Comparison of ENCODE assay signal across 8 cellular contexts in genomic region chr4:6908397-6909112, GRCh38. TPM values are rescaled to one million over a fixed set of nuclear protein-coding genes. Genes with fewer than 3 reads are reported as not detected.
A peak's percentile ranks its signal among the peaks of the same experiment; 100 is the strongest.
DNase-seq lines count a peak whose midpoint lies in the region; ATAC-seq, FAIRE-seq and TF ChIP-seq lines count a peak whose summit lies in the region.

No MANE protein-coding gene starts in this region.

- H3K79me2 ChIP-seq in mesendoderm (ENCODE audit: control insufficient read depth, insufficient read depth, low read length), result no peaks in the 10 kb centered on the region

- H3K9ac ChIP-seq in mesendoderm (ENCODE audit: low read length), result peak overlapping the region; percentile 82

- no peak for TF ChIP-seq EP300 in A549 (IDR thresholded peaks at IDR 0.05)

- no peaks in the 10 kb centered on the region for H3K36me3 Mint-ChIP-seq in brain

- no peak overlapping the region for H3K18ac ChIP-seq in mesendoderm (ENCODE audit: low read length)

- H3K27ac ChIP-seq in A549 (peak overlapping the region; percentile 98 to 99), HL-60 (replicated peaks) (peak overlapping the region; percentile 97), mesendoderm (ENCODE audit: low read depth, low read length) (no peak overlapping the region)

- H3K27me3 ChIP-seq in HL-60 (ENCODE audit: insufficient read depth, poor library complexity, severe bottlenecking), result no peaks in the 10 kb centered on the region
- H3K27me3 ChIP-seq in mesendoderm (ENCODE audit: insufficient read depth, low read length, poor library complexity), result no peaks in the 10 kb centered on the region

- H2BK5ac ChIP-seq in mesendoderm (ENCODE audit: low read length), result no peak overlapping the region

- no peaks in the 10 kb centered on the region for H3K9me3 ChIP-seq in A549

- TF ChIP-seq POLR2A in A549 (IDR thresholded peaks at IDR 0.05; ENCODE audit: low read length), result no peak

- no peaks in the 10 kb centered on the region for H3K9me3 Mint-ChIP-seq in brain

- H3K4me3 Mint-ChIP-seq in brain, result peak overlapping the region; percentile 91 to 97 (median 95)

- H3K4me1 ChIP-seq in A549, result peaks cover 27% of the 10 kb centered on the region
- peaks cover 2% of the 10 kb centered on the region for H3K4me1 ChIP-seq in mesendoderm (ENCODE audit: control insufficient read depth, low read depth, low read length)

- peak overlapping the region; percentile 87 for H3K56ac ChIP-seq in mesendoderm (ENCODE audit: low read length)

- peak overlapping the region; percentile 94 to 99 (median 96) for H3K27ac Mint-ChIP-seq in brain

- no peak for DNase-seq in A549 (ENCODE audit: low read depth in 1 of 2, low spot score in 1 of 2)
- no peak for DNase-seq in HL-60 (ENCODE audit: low read depth in 1 of 2, low spot score in 1 of 2)
- no peak for DNase-seq in mesendoderm
- no peak for DNase-seq in iPS-NIHi11 (ENCODE audit: low spot score)
- no peak for DNase-seq in amniotic stem cell (lab: John Stamatoyannopoulos, UW)
- DNase-seq in NCI-H510A (lab: John Stamatoyannopoulos, UW), result no peak

- peaks cover 53% of the 10 kb centered on the region for H3K4me1 Mint-ChIP-seq in brain

- peaks cover 1% of the 10 kb centered on the region for H3K79me1 ChIP-seq in mesendoderm (ENCODE audit: low read length)

- WGBS in A549 (ENCODE audit: missing lambda C conversion rate), result 50% methylated on average over 18 of the region's 18 CpGs
- WGBS in mesendoderm (ENCODE audit: extremely low coverage, insufficient coverage, low lambda C conversion rate), result no CpG with 5 or more reads among the region's 18 CpGs

- H3K4me3 ChIP-seq in A549 (peak overlapping the region; percentile 95), HL-60 (replicated peaks; ENCODE audit: insufficient read depth, low read length) (peak overlapping the region; percentile 69), mesendoderm (ENCODE audit: low read length) (peak overlapping the region; percentile 53)

- H3K27me3 Mint-ChIP-seq in brain, result peaks cover 7% of the 10 kb centered on the region

- H2BK15ac ChIP-seq in mesendoderm (replicated peaks; ENCODE audit: low read depth), result no peak overlapping the region

- ATAC-seq in A549 (peak in 1 of 2 experiments; percentile 8; a peak in 3 of 6 replicates), HG03460 (IDR thresholded peaks at IDR 0.05; ENCODE audit: unreplicated experiment) (no peak)

- H2AK5ac ChIP-seq in mesendoderm (ENCODE audit: low read length), result no peak overlapping the region

- CTCF ChIA-PET in A549 (lab: Yijun Ruan, JAX), result interaction anchor here (0.6 to 2.9 kb wide), 19 partner anchors 8 to 189 kb away, joined by 3 to 10 read pairs (median 5); partner anchors contain the start of gene TADA2B

- no peak overlapping the region for H4K8ac ChIP-seq in mesendoderm (ENCODE audit: low read depth, low read length)

- POLR2A ChIA-PET in A549 (lab: Yijun Ruan, JAX), result interaction anchor here (0.5 to 1.8 kb wide), 11 partner anchors 9 to 282 kb away, joined by 3 to 10 read pairs (median 4); partner anchors contain the start of genes GRPEL1 and TADA2B

- peak overlapping the region; percentile 89 for H3K23ac ChIP-seq in mesendoderm (ENCODE audit: low read length)

- TF ChIP-seq RAD21 in A549 (conservative IDR thresholded peaks at IDR 0.05 in 1 of 2, IDR thresholded peaks at IDR 0.05 in 1 of 2), result no peak

- TF ChIP-seq CTCF in A549 (IDR thresholded peaks at IDR 0.05) (no peak), HL-60 (IDR thresholded peaks at IDR 0.05; ENCODE audit: insufficient read depth, low read length) (no peak), brain (conservative IDR thresholded peaks at IDR 0.05) (no peak)

- no peak overlapping the region for H2BK120ac ChIP-seq in mesendoderm (ENCODE audit: low read depth, low read length)

- H4K5ac ChIP-seq in mesendoderm (ENCODE audit: low read length), result no peak overlapping the region

- no peaks in the 10 kb centered on the region for H3K36me3 ChIP-seq in mesendoderm (ENCODE audit: control insufficient read depth, insufficient read depth, low read length)

- H3K4ac ChIP-seq in mesendoderm (ENCODE audit: low read depth, low read length), result no peak overlapping the region

- H3K4me2 ChIP-seq in A549 (peak overlapping the region; percentile 92), mesendoderm (ENCODE audit: low read length) (peak overlapping the region; percentile 79)

- FAIRE-seq in A549 (lab: Jason Lieb, UNC), result no peak

TF ChIP-seq in A549, 52 proteins besides CTCF, POLR2A, EP300 and RAD21:
- TF ChIP-seq JUNB (IDR thresholded peaks at IDR 0.05), result no peak
- no peak for TF ChIP-seq FOSL2 (IDR thresholded peaks at IDR 0.05)
- TF ChIP-seq FOSL2 (CRISPR knock-in tag; IDR thresholded peaks at IDR 0.05), result no peak
- TF ChIP-seq USF2 (IDR thresholded peaks at IDR 0.05), result no peak
- TF ChIP-seq HOXB5 (CRISPR knock-in tag; IDR thresholded peaks at IDR 0.05), result no peak
- TF ChIP-seq HOXA7 (CRISPR knock-in tag; IDR thresholded peaks at IDR 0.05), result no peak
- no peak for TF ChIP-seq HDAC2 (IDR thresholded peaks at IDR 0.05)
- TF ChIP-seq BCL3 (IDR thresholded peaks at IDR 0.05), result no peak
- TF ChIP-seq NPAS2 (CRISPR knock-in tag; IDR thresholded peaks at IDR 0.05; ENCODE audit: borderline replicate concordance), result no peak
- TF ChIP-seq PBX3 (IDR thresholded peaks at IDR 0.05), result no peak
- TF ChIP-seq EHF (CRISPR knock-in tag; IDR thresholded peaks at IDR 0.05), result no peak
- no peak for TF ChIP-seq POLR2AphosphoS2 (conservative IDR thresholded peaks at IDR 0.05; ENCODE audit: low read length)
- no peak for TF ChIP-seq MYC (IDR thresholded peaks at IDR 0.05; ENCODE audit: borderline replicate concordance, low read length)
- no peak for TF ChIP-seq FOXS1 (CRISPR knock-in tag; IDR thresholded peaks at IDR 0.05)
- no peak for TF ChIP-seq CBX8 (IDR thresholded peaks at IDR 0.05)
- no peak for TF ChIP-seq SMC3 (IDR thresholded peaks at IDR 0.05)
- no peak for TF ChIP-seq ZC3H11A (IDR thresholded peaks at IDR 0.05)
- TF ChIP-seq NFE2L2 (conservative IDR thresholded peaks at IDR 0.05; ENCODE audit: low read length), result no peak
- no peak for TF ChIP-seq EHMT2 (IDR thresholded peaks at IDR 0.05; ENCODE audit: low read depth)
- no peak for TF ChIP-seq RARB (CRISPR knock-in tag; IDR thresholded peaks at IDR 0.05)
- no peak for TF ChIP-seq ZSCAN20 (CRISPR knock-in tag; IDR thresholded peaks at IDR 0.05)

RNA-seq across cellular contexts. Expression of gene TBC1D14, which starts 1.1 kb away (rescaled TPM):
- polyA plus RNA-seq in A549 (2011; rRNA removed), result 35.8 and 39.0 TPM in 2 replicates
- polyA plus RNA-seq in A549 (2012; cell fraction: cytosol; rRNA removed), result 29.8 and 36.1 TPM in 2 replicates
- polyA plus RNA-seq in A549 (2012; cell fraction: nucleus; rRNA removed), result 25.3 and 31.9 TPM in 2 replicates
- 25.4 to 30.2 TPM (median 28.3 TPM) in 3 replicates for polyA plus RNA-seq in A549 (2017; fragmentation: RNase III; extraction: RNeasy Plus Mini Kit Qiagen cat#74134 plus additional on column Dnase treatment)
- polyA minus RNA-seq in A549 (2011; rRNA and poly(A)+ RNA removed), result 37.2 and 39.4 TPM in 2 replicates
- polyA plus RNA-seq in brain (ENCODE audit: insufficient read depth, low read depth, low replicate concordance), result 56.0 TPM
- 28.0 TPM for polyA plus RNA-seq in mesendoderm (2013, experiment 1 of 2)
- 30.1 TPM for polyA plus RNA-seq in mesendoderm (2013, experiment 2 of 2)
